ENCODE assay signal across 1 cellular context in the genomic region with DNA sequence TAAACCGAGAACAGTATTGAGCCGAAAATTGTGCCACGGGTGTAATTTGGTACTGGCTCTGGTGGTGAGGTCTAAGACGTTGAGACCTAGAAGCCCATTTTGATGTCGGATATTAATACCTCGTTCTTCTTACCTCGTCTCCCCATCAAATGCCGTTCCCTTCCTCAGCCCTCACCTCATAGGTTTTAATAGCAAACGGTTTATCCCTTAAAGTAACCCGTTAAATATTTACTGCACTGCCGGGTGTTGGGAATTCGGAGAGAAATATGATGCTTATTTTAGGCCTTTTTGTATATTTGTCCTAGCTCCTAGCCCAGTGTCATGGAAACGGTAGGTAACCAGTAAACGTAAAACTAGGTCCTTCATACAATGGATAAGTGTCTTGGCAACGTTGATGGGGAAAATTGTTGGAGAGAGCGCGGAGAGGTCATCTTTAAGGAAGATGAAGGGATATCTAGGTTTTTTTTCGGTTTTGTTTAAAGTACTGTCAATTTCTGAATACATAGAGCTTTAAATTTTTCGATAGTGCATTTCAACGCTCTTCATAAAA.
TF ChIP-seq lines count a peak whose summit lies in the region.

No MANE protein-coding gene starts in this region.

TF ChIP-seq in H1, 55 proteins besides CTCF, POLR2A, EP300 and RAD21 (continued from another document):
- TF ChIP-seq YY1 (IDR thresholded peaks at IDR 0.05; ENCODE audit: low read depth, low read length) (no peak), SP1 (IDR thresholded peaks at IDR 0.05; ENCODE audit: low read depth, low read length) (no peak), ASH2L (IDR thresholded peaks at IDR 0.05; ENCODE audit: low read length) (no peak), SAP30 (IDR thresholded peaks at IDR 0.05; ENCODE audit: insufficient read depth, insufficient replicate concordance, low read length) (no peak), POU5F1 (IDR thresholded peaks at IDR 0.05; ENCODE audit: low read depth, low read length) (no peak), SP4 (IDR thresholded peaks at IDR 0.05; ENCODE audit: low read length) (no peak), JUN (IDR thresholded peaks at IDR 0.05; ENCODE audit: low read depth, low read length) (no peak), CEBPB (IDR thresholded peaks at IDR 0.05; ENCODE audit: low read depth, low read length) (no peak), EZH2 (IDR thresholded peaks at IDR 0.05; ENCODE audit: low read depth, low read length, severe bottlenecking) (no peak)
